8 cellular contexts compared by ENCODE assay signal in the genomic region with DNA sequence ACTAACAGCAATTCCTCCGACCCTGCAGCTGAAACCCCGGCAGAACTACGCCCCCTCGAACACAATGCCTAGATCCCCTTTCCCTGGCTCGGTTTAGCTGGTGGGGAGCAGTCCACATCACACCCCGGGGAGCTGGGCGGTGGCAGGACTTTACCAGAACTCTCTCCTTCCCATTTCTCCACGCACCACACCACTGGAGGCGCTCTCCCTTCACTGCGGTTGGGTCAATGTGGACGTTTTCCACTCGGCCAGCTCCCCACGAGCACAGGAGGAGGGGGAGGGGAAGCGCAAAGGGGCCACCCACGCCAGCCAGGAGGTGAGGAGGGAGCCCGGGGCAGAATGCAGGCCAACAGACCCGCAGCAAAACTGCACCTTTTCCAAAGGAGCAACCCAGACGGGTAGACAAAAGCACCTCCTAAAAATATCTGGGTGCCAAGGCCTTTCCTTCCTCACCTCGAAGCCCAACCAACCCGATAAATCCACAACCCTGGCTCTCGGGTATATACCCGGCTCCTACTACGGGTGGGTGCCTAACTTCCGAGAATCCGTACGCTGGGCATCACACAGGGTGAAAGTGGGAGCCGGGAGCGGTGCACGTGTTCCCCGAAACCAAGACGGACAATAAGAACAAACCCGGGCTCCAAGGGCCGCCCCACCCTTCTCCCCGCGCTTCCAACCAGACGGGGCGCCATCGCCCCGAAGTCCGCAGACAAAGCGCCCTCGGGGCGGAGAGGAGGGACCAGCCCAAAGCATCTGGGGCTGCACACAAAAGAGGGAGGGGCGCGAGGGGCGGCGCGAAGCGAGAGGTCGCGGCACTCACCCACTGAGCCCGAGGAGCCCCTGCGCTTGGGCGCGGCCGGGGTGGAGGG. TPM values are rescaled to one million over a fixed set of nuclear protein-coding genes. Genes with fewer than 3 reads are reported as not detected.
DNase-seq lines count a peak whose midpoint lies in the region; ATAC-seq, FAIRE-seq and TF ChIP-seq lines count a peak whose summit lies in the region.

No MANE protein-coding gene starts in this region.

- H3K4me3 ChIP-seq in A673 (ENCODE audit: low read depth, low read length, poor library complexity, severe bottlenecking) (peak overlapping the region; percentile 95), Panc1 (ENCODE audit: low read depth in 2 of 2, low read length in 2 of 2) (peak overlapping the region; percentile 65 to 84), esophagus squamous epithelium (peak overlapping the region; percentile 81 to 98 (median 94)), muscle layer of colon (ENCODE audit: low read depth in 1 of 2, low read length in 2 of 2) (peak overlapping the region; percentile 99 to 100)
- peak overlapping the region; percentile 96 for H3K4me3 ChIP-seq in Jurkat, Clone E6-1 (ENCODE audit: low read length)

- H3K27me3 ChIP-seq in A673 (replicated peaks; ENCODE audit: insufficient read depth, low read depth, low read length, poor library complexity), result no peaks in the 10 kb centered on the region
- no peaks in the 10 kb centered on the region for H3K27me3 ChIP-seq in Panc1 (ENCODE audit: control insufficient read depth, insufficient read depth, low read length)
- no peaks in the 10 kb centered on the region for H3K27me3 ChIP-seq in esophagus squamous epithelium
- no peaks in the 10 kb centered on the region for H3K27me3 ChIP-seq in muscle layer of colon (ENCODE audit: control insufficient read depth in 1 of 2, insufficient read depth in 2 of 2, low read length in 2 of 2)

- peak; percentile 86 for DNase-seq in A673 (ENCODE audit: low spot score)
- no peak for DNase-seq in GM18507 (ENCODE audit: extremely low spot score, insufficient read length, low read depth)
- peak; percentile 49 for DNase-seq in Jurkat, Clone E6-1 (ENCODE audit: low read depth, low spot score)
- no peak for DNase-seq in Panc1 (ENCODE audit: low read depth, low spot score)
- DNase-seq in activated T-helper 1 cell treated with anti-CD3 and anti-CD28 coated beads, Interleukin-12 subunit alpha, Interleukin-12 subunit beta, Interleukin-2, Interleukin-4 antibody, amounts not matched to agents 30 ng/mL and 10 ng/mL and 1 ng/mL, durations not matched to agents 14 hours and 24 hours and 36 hours (ENCODE audit: low spot score), result peak; percentile 63
- DNase-seq in esophagus squamous epithelium (lab: John Stamatoyannopoulos, UW), result peak; percentile 34
- peak; percentile 58 for DNase-seq in stimulated activated naive CD4-positive, alpha-beta T cell treated with Interleukin-2 at 50 U/mL for 16 hours (lab: John Stamatoyannopoulos, UW)

- peak; percentile 65 for FAIRE-seq in GM18507 (lab: Jason Lieb, UNC)

- no peaks in the 10 kb centered on the region for H3K9me3 Mint-ChIP-seq in activated T-helper 1 cell treated with anti-CD3 and anti-CD28 coated beads, Interleukin-12 subunit alpha, Interleukin-12 subunit beta, Interleukin-2, Interleukin-4 antibody, amounts not matched to agents 30 ng/mL and 10 ng/mL and 1 ng/mL, durations not matched to agents 14 hours and 24 hours and 36 hours

- peaks cover 66% of the 10 kb centered on the region for H3K4me1 Mint-ChIP-seq in activated T-helper 1 cell treated with anti-CD3 and anti-CD28 coated beads, Interleukin-12 subunit alpha, Interleukin-12 subunit beta, Interleukin-2, Interleukin-4 antibody, amounts not matched to agents 30 ng/mL and 10 ng/mL and 1 ng/mL, durations not matched to agents 14 hours and 24 hours and 36 hours (ENCODE audit: low read depth)

- intact Hi-C loops in A673 (cut with micrococcal nuclease; ENCODE audit: unreplicated experiment), result loop anchor here (5.0 to 10.0 kb wide), 2 partner anchors 116 to 147 kb away; no protein-coding TSS in a partner anchor
- intact Hi-C loops in Panc1 (cut with micrococcal nuclease; ENCODE audit: unreplicated experiment), result loop anchor here (2.0 to 5.0 kb wide), 2 partner anchors 37 to 120 kb away; no protein-coding TSS in a partner anchor
- intact Hi-C loops in activated T-helper 1 cell treated with anti-CD3 and anti-CD28 coated beads, Interleukin-12 subunit alpha, Interleukin-12 subunit beta, Interleukin-2, Interleukin-4 antibody, amounts not matched to agents 30 ng/mL and 10 ng/mL and 1 ng/mL, durations not matched to agents 14 hours and 24 hours and 36 hours (cut with micrococcal nuclease), result loop anchor here (1.0 kb wide), 1 partner anchor 34 kb away; no protein-coding TSS in a partner anchor
- intact Hi-C loops in esophagus squamous epithelium (cut with DNase I), result no loop called here

- H3K9me3 ChIP-seq in A673 (ENCODE audit: low read depth, low read length, poor library complexity, severe bottlenecking) (no peaks in the 10 kb centered on the region), Panc1 (ENCODE audit: control insufficient read depth, insufficient read depth, low read depth, low read length) (no peaks in the 10 kb centered on the region), esophagus squamous epithelium (no peaks in the 10 kb centered on the region), muscle layer of colon (ENCODE audit: low read length) (no peaks in the 10 kb centered on the region)

- H3K36me3 ChIP-seq in A673 (ENCODE audit: insufficient read depth, low read length, poor library complexity, severe bottlenecking) (no peaks in the 10 kb centered on the region), Panc1 (ENCODE audit: control insufficient read depth, insufficient read depth, low read length) (peaks cover 6% of the 10 kb centered on the region), esophagus squamous epithelium (no peaks in the 10 kb centered on the region), muscle layer of colon (ENCODE audit: insufficient read depth, low read length) (no peaks in the 10 kb centered on the region)

- no peaks in the 10 kb centered on the region for H3K27me3 Mint-ChIP-seq in activated T-helper 1 cell treated with anti-CD3 and anti-CD28 coated beads, Interleukin-12 subunit alpha, Interleukin-12 subunit beta, Interleukin-2, Interleukin-4 antibody, amounts not matched to agents 30 ng/mL and 10 ng/mL and 1 ng/mL, durations not matched to agents 14 hours and 24 hours and 36 hours (ENCODE audit: insufficient read depth)

- CTCF ChIA-PET in A673 (lab: Charles Lee) (interaction anchor here (0.6 to 1.1 kb wide), 3 partner anchors 39 to 149 kb away, joined by 3 to 4 read pairs (median 3); no protein-coding TSS in a partner anchor), Panc1 (lab: Charles Lee) (interaction anchor here (0.6 to 1.7 kb wide), 6 partner anchors 22 to 452 kb away, joined by 3 to 8 read pairs (median 5); no protein-coding TSS in a partner anchor)

- 0% methylated on average over 14 to 15 of the region's 56 CpGs for whole genome bisulfite sequencing in esophagus squamous epithelium, 2 donors

- H3K4me1 ChIP-seq in A673 (ENCODE audit: insufficient read depth, low read length, poor library complexity, severe bottlenecking) (peaks cover 39% of the 10 kb centered on the region), Panc1 (ENCODE audit: control insufficient read depth, insufficient read depth, low read length) (peaks cover 39% of the 10 kb centered on the region), esophagus squamous epithelium (peaks cover 22 to 65% (median 26%) of the 10 kb centered on the region in 3 donors), muscle layer of colon (ENCODE audit: insufficient read depth, low read length) (peaks cover 35% of the 10 kb centered on the region)

- BruUV-seq in A673 (replicated peaks; lab: Mats Ljungman, UMichigan) (no TSS peak), Panc1 (replicated peaks; lab: Mats Ljungman, UMichigan) (no TSS peak)

- TF ChIP-seq CTCF in A673 (conservative IDR thresholded peaks at IDR 0.05; ENCODE audit: low read depth, low read length), result peak; percentile 81
- TF ChIP-seq CTCF in Panc1 (IDR thresholded peaks at IDR 0.05), result peak; percentile 78
- TF ChIP-seq CTCF in esophagus squamous epithelium (IDR thresholded peaks at IDR 0.05), result peak; percentile 47 to 79 (median 62)

- H3K27ac ChIP-seq in A673 (ENCODE audit: low read depth, low read length, poor library complexity, severe bottlenecking) (peak overlapping the region; percentile 93), Panc1 (ENCODE audit: low read length) (peak overlapping the region; percentile 92), esophagus squamous epithelium (peak overlapping the region; percentile 99 to 100 (median 100)), muscle layer of colon (ENCODE audit: low read depth, low read length) (peak overlapping the region; percentile 100)

- peak; percentile 19 for ATAC-seq in Panc1

- in situ Hi-C loops in Panc1 (cut with HindIII; ENCODE audit: low pct_unique_long_range_greater_than_20kb, low sequenced_read_pairs), result loop anchor here (25.0 kb wide), 1 partner anchor 113 kb away; no protein-coding TSS in a partner anchor

- H3K4me3 Mint-ChIP-seq in activated T-helper 1 cell treated with anti-CD3 and anti-CD28 coated beads, Interleukin-12 subunit alpha, Interleukin-12 subunit beta, Interleukin-2, Interleukin-4 antibody, amounts not matched to agents 30 ng/mL and 10 ng/mL and 1 ng/mL, durations not matched to agents 14 hours and 24 hours and 36 hours, result peak overlapping the region; percentile 92

- POLR2A ChIA-PET in A673 (lab: Charles Lee; ENCODE audit: low non-redundant PET) (no interaction called here), Panc1 (lab: Charles Lee) (interaction anchor here (1.2 kb wide), 2 partner anchors 126 to 145 kb away, joined by 4 read pairs; no protein-coding TSS in a partner anchor)

- peak in 2 of 4 donors; percentile 13 to 54 for TF ChIP-seq POLR2A in esophagus squamous epithelium (IDR thresholded peaks at IDR 0.05)

- H3K9ac ChIP-seq in muscle layer of colon (ENCODE audit: low read length), result peak overlapping the region; percentile 62

- peak overlapping the region; percentile 89 for H3K27ac Mint-ChIP-seq in activated T-helper 1 cell treated with anti-CD3 and anti-CD28 coated beads, Interleukin-12 subunit alpha, Interleukin-12 subunit beta, Interleukin-2, Interleukin-4 antibody, amounts not matched to agents 30 ng/mL and 10 ng/mL and 1 ng/mL, durations not matched to agents 14 hours and 24 hours and 36 hours

- H3K36me3 Mint-ChIP-seq in activated T-helper 1 cell treated with anti-CD3 and anti-CD28 coated beads, Interleukin-12 subunit alpha, Interleukin-12 subunit beta, Interleukin-2, Interleukin-4 antibody, amounts not matched to agents 30 ng/mL and 10 ng/mL and 1 ng/mL, durations not matched to agents 14 hours and 24 hours and 36 hours (ENCODE audit: low read depth), result peaks cover 4% of the 10 kb centered on the region

RNA-seq across cellular contexts. Expression of a gene that starts 1.1 kb away (rescaled TPM):
- total RNA-seq in A673 (2021) (244 and 275 TPM in 2 replicates), Panc1 (2021; ENCODE audit: unreplicated experiment) (513 TPM), esophagus squamous epithelium (100 to 1,000 TPM in 3 of 4 donors, 10 to 100 TPM in 1; 95.8 to 179 (median 129) TPM)
- polyA plus RNA-seq in Jurkat, Clone E6-1 (2012; ENCODE audit: insufficient read depth, insufficient read length), result 149 TPM
- polyA plus RNA-seq in Panc1 (2012; ENCODE audit: insufficient read length), result 447 TPM
- 81.2 and 83.0 TPM in 2 replicates for total RNA-seq in activated T-helper 1 cell treated with anti-CD3 and anti-CD28 coated beads, Interleukin-12 subunit alpha, Interleukin-12 subunit beta, Interleukin-2, Interleukin-4 antibody, amounts not matched to agents 30 ng/mL and 10 ng/mL and 1 ng/mL, durations not matched to agents 14 hours and 24 hours and 36 hours

Comparison
In these comparisons a context has a peak if more than half of its experiments do, and no peak if none do; other contexts are left out.
1. DNase-seq: peak in A673 (single experiment), Jurkat, Clone E6-1 (single experiment), activated T-helper 1 cell treated with anti-CD3 and anti-CD28 coated beads, Interleukin-12 subunit alpha, Interleukin-12 subunit beta, Interleukin-2, Interleukin-4 antibody, amounts not matched to agents 30 ng/mL and 10 ng/mL and 1 ng/mL, durations not matched to agents 14 hours and 24 hours and 36 hours (single experiment), esophagus squamous epithelium (single experiment) and stimulated activated naive CD4-positive, alpha-beta T cell treated with Interleukin-2 at 50 U/mL for 16 hours (single experiment); none in GM18507 (single experiment) and Panc1 (single experiment).
2. Peak in every context shown above with its lines, with median percentiles within 50 percentile points of each other: H3K27ac ChIP-seq, H3K4me3 ChIP-seq and CTCF ChIP-seq.